9 cellular contexts compared by ENCODE assay signal in genomic region chr12:49058366-49059062, GRCh38. TPM values are rescaled to one million over a fixed set of nuclear protein-coding genes. Genes with fewer than 3 reads are reported as not detected.
A peak's percentile ranks its signal among the peaks of the same experiment; 100 is the strongest.
DNase-seq lines count a peak whose midpoint lies in the region; ATAC-seq and TF ChIP-seq lines count a peak whose summit lies in the region.
"Had no signal": no experiment of that assay in that cellular context is flagged by ENCODE, and none has a peak within 500 bp of the region (broad histone marks: within the 10 kb centered on the region; RNA-seq: fewer than 3 reads in every experiment).

No MANE protein-coding gene starts in this region.

- H3K36me3 Mint-ChIP-seq in CD14-positive monocyte: peaks cover 20 to 28% of the 10 kb centered on the region in 2 donors

- peaks cover 51% of the 10 kb centered on the region for H3K4me1 ChIP-seq in Karpas-422 (ENCODE audit: low read length)
- peaks cover 28% of the 10 kb centered on the region for H3K4me1 ChIP-seq in ectodermal cell (ENCODE audit: control insufficient read depth, insufficient read depth, low read length)

- peak overlapping the region; percentile 86 to 96 (median 93) for H3K27ac Mint-ChIP-seq in CD14-positive monocyte

- H3K79me2 ChIP-seq in Karpas-422 (ENCODE audit: low read length) (peaks cover 81% of the 10 kb centered on the region), neural cell (replicated peaks; ENCODE audit: insufficient read depth, low read length) (peaks cover 59% of the 10 kb centered on the region)

- TF ChIP-seq CTCF in CD14-positive monocyte (IDR thresholded peaks at IDR 0.05) (no peak), neural cell (IDR thresholded peaks at IDR 0.05; ENCODE audit: poor library complexity, severe bottlenecking) (no peak)

- H3F3A ChIP-seq in neural cell (ENCODE audit: insufficient read depth, low read length, poor library complexity, severe bottlenecking): no peaks in the 10 kb centered on the region

- ATAC-seq in GM18868 (IDR thresholded peaks at IDR 0.05; ENCODE audit: unreplicated experiment): no peak
- no peak for ATAC-seq in left colon

- H3K4me2 ChIP-seq in Karpas-422 (ENCODE audit: low read depth, low read length, poor library complexity, severe bottlenecking): peak overlapping the region; percentile 95
- H3K4me2 ChIP-seq in neural cell (ENCODE audit: low read length): peak overlapping the region; percentile 97

- 14 to 16% methylated on average over 5 of the region's 5 CpGs for WGBS in ectodermal cell, 2 experiments

- H3K36me3 ChIP-seq in Karpas-422 (ENCODE audit: insufficient read depth, low read length): peaks cover 9% of the 10 kb centered on the region
- peaks cover 14% of the 10 kb centered on the region for H3K36me3 ChIP-seq in ectodermal cell (ENCODE audit: control insufficient read depth, insufficient read depth, low read length)
- H3K36me3 ChIP-seq in neural cell (ENCODE audit: insufficient read depth, low read length): no peaks in the 10 kb centered on the region

- TF ChIP-seq RAD21 in neural cell (conservative IDR thresholded peaks at IDR 0.05): no peak

- H2AFZ ChIP-seq in Karpas-422 (ENCODE audit: low read length) (no peak overlapping the region), neural cell (ENCODE audit: low read depth, low read length) (no peak overlapping the region)

- peak overlapping the region; percentile 96 for H3K9ac ChIP-seq in Karpas-422 (ENCODE audit: low read length)
- H3K9ac ChIP-seq in neural cell (ENCODE audit: low read length): peak overlapping the region; percentile 99

- H3K9me2 ChIP-seq in Karpas-422 (replicated peaks; ENCODE audit: insufficient read depth, low read length) (no peaks in the 10 kb centered on the region), neural cell (ENCODE audit: insufficient read depth, low read length) (no peaks in the 10 kb centered on the region)

- H3K27ac ChIP-seq in Karpas-422 (ENCODE audit: low read length): peak overlapping the region; percentile 84
- no peak overlapping the region for H3K27ac ChIP-seq in ectodermal cell (ENCODE audit: insufficient read depth, low read depth, low read length, poor library complexity, severe bottlenecking)
- H3K27ac ChIP-seq in neural cell (ENCODE audit: low read length): no peak overlapping the region

- no peaks in the 10 kb centered on the region for H3K9me3 Mint-ChIP-seq in CD14-positive monocyte

- H3K27me3 ChIP-seq in Karpas-422 (ENCODE audit: low read length) (no peaks in the 10 kb centered on the region), ectodermal cell (ENCODE audit: control insufficient read depth, insufficient read depth, low read length, poor library complexity, severe bottlenecking) (no peaks in the 10 kb centered on the region), neural cell (ENCODE audit: insufficient read depth, low read depth, low read length) (no peaks in the 10 kb centered on the region)

- H3K9me3 ChIP-seq in Karpas-422 (ENCODE audit: low read length): no peaks in the 10 kb centered on the region
- no peaks in the 10 kb centered on the region for H3K9me3 ChIP-seq in ectodermal cell (ENCODE audit: control insufficient read depth, low read length)
- H3K9me3 ChIP-seq in neural cell (ENCODE audit: low read length): no peaks in the 10 kb centered on the region

- H3K27me3 Mint-ChIP-seq in CD14-positive monocyte (ENCODE audit: low read depth in 3 of 3): peaks cover 0 to 1% (median 0%) of the 10 kb centered on the region in 3 donors

- H3K4me1 Mint-ChIP-seq in CD14-positive monocyte: peaks cover 56% of the 10 kb centered on the region

- no peak for TF ChIP-seq EP300 in neural cell (conservative IDR thresholded peaks at IDR 0.05; ENCODE audit: poor library complexity, severe bottlenecking)

- intact Hi-C loops in CD14-positive monocyte (cut with micrococcal nuclease): loop anchor here (5.0 kb wide), 2 partner anchors 41 to 74 kb away; partner anchors contain the start of genes PRKAG1 (in 2 of the 2) and TUBA1B (in 1 of the 2)
- intact Hi-C loops in left colon (cut with DNase I, micrococcal nuclease): no loop called here

- H4K20me1 ChIP-seq in Karpas-422 (ENCODE audit: insufficient read depth, low read depth, low read length) (peaks cover 57% of the 10 kb centered on the region), neural cell (ENCODE audit: insufficient read depth) (peaks cover 28% of the 10 kb centered on the region)

- H3K4me3 ChIP-seq in Karpas-422 (ENCODE audit: low read length) (peak overlapping the region; percentile 95), ectodermal cell (ENCODE audit: insufficient read depth, low read depth, low read length) (peak overlapping the region; percentile 64), neural cell (ENCODE audit: low read length) (peak overlapping the region; percentile 97)

- H3K4me3 Mint-ChIP-seq in CD14-positive monocyte: peak overlapping the region; percentile 96 to 97

- DNase-seq in CD14-positive monocyte (ENCODE audit: low spot score) (no peak), Karpas-422 (no peak), left colon (no peak)
- DNase-seq in stimulated activated CD4-positive, alpha-beta T cell treated with anti-CD3 and anti-CD28 coated beads, Interleukin-4, amount 100 ng/mL, for 4 hours: no peak
- DNase-seq in stimulated activated CD8-positive, alpha-beta memory T cell treated with anti-CD3 and anti-CD28 coated beads, Interleukin-4, amount 100 ng/mL, for 48 hours: no peak
- DNase-seq: cerebellar nuclear complex had no signal

TF ChIP-seq in neural cell, 6 proteins besides CTCF, POLR2A, EP300 and RAD21 (continues in another document):
- TF ChIP-seq TAF1 (IDR thresholded peaks at IDR 0.05; ENCODE audit: low read depth) (no peak), REST (IDR thresholded peaks at IDR 0.05; ENCODE audit: borderline replicate concordance) (no peak), SMC3 (conservative IDR thresholded peaks at IDR 0.05; ENCODE audit: poor library complexity) (no peak), POLR2AphosphoS5 (IDR thresholded peaks at IDR 0.05) (no peak)

RNA-seq across cellular contexts. Expression of gene KMT2D, which starts 2.1 kb away (rescaled TPM):
- polyA plus RNA-seq in CD14-positive monocyte: 1 to 10 TPM; 1.2 to 2.7 TPM
- total RNA-seq in Karpas-422 (2014; rRNA removed; shearing (Covaris generic); ENCODE audit: low replicate concordance): 29.6 and 42.6 TPM in 2 replicates
- polyA plus RNA-seq in ectodermal cell (2013, experiment 1 of 4): 38.6 TPM
- 59.7 TPM for polyA plus RNA-seq in ectodermal cell (2013, experiment 2 of 4)
- polyA plus RNA-seq in ectodermal cell (2013, experiment 3 of 4): 36.7 TPM
- polyA plus RNA-seq in ectodermal cell (2013, experiment 4 of 4): 50.5 TPM
- 14.1 and 15.8 TPM in 2 replicates for polyA plus RNA-seq in neural cell
- polyA minus RNA-seq in neural cell: 36.8 and 37.7 TPM in 2 replicates
- total RNA-seq in left colon: 10 to 100 TPM; 68.8 to 82.8 TPM

RNA-seq across cellular contexts. Expression of gene RHEBL1, which starts 11.3 kb away (rescaled TPM):
- polyA plus RNA-seq in CD14-positive monocyte (under 1 TPM; 0.17 to 0.50 TPM), neural cell (0.68 TPM in 1 of 2 replicates, not detected in the other)
- 4.1 and 5.1 TPM in 2 replicates for total RNA-seq in Karpas-422 (2014; rRNA removed; shearing (Covaris generic); ENCODE audit: low replicate concordance)
- 4.0 TPM for polyA plus RNA-seq in ectodermal cell (2013, experiment 1 of 4)
- 1.8 TPM for polyA plus RNA-seq in ectodermal cell (2013, experiment 2 of 4)
- polyA plus RNA-seq in ectodermal cell (2013, experiment 3 of 4): 3.4 TPM
- 2.4 TPM for polyA plus RNA-seq in ectodermal cell (2013, experiment 4 of 4)
- not detected in 2 replicates for polyA minus RNA-seq in neural cell
- not detected for total RNA-seq in left colon

RNA-seq across cellular contexts. Expression of gene DHH, which starts 36.1 kb away (rescaled TPM):
- polyA plus RNA-seq in CD14-positive monocyte (not detected), neural cell (0.28 and 0.66 TPM in 2 replicates)
- 0.26 and 0.36 TPM in 2 replicates for total RNA-seq in Karpas-422 (2014; rRNA removed; shearing (Covaris generic); ENCODE audit: low replicate concordance)
- polyA plus RNA-seq in ectodermal cell (2013, experiment 1 of 4): 0.48 TPM
- polyA plus RNA-seq in ectodermal cell (2013, experiment 2 of 4): 0.27 TPM
- polyA plus RNA-seq in ectodermal cell (2013, experiment 3 of 4): 0.16 TPM
- 0.20 TPM for polyA plus RNA-seq in ectodermal cell (2013, experiment 4 of 4)
- polyA minus RNA-seq in neural cell: 0.46 and 0.49 TPM in 2 replicates
- total RNA-seq in left colon: under 1 TPM; 0.31 to 0.50 TPM

RNA-seq across cellular contexts. Expression of gene PRKAG1, which starts 39.9 kb away (rescaled TPM):
- polyA plus RNA-seq in CD14-positive monocyte (10 to 100 TPM; 50.1 to 58.9 TPM), neural cell (69.0 and 71.0 TPM in 2 replicates)
- 35.1 and 47.5 TPM in 2 replicates for total RNA-seq in Karpas-422 (2014; rRNA removed; shearing (Covaris generic); ENCODE audit: low replicate concordance)
- 39.1 TPM for polyA plus RNA-seq in ectodermal cell (2013, experiment 1 of 4)
- polyA plus RNA-seq in ectodermal cell (2013, experiment 2 of 4): 42.3 TPM
- polyA plus RNA-seq in ectodermal cell (2013, experiment 3 of 4): 34.5 TPM
- 37.3 TPM for polyA plus RNA-seq in ectodermal cell (2013, experiment 4 of 4)
- polyA minus RNA-seq in neural cell: 37.3 and 39.2 TPM in 2 replicates
- total RNA-seq in left colon: 10 to 100 TPM; 52.0 to 53.9 TPM

RNA-seq across cellular contexts. Expression of gene LMBR1L, which starts 52.1 kb away (rescaled TPM):
- polyA plus RNA-seq in CD14-positive monocyte: 10 to 100 TPM; 22.0 to 25.9 TPM
- total RNA-seq in Karpas-422 (2014; rRNA removed; shearing (Covaris generic); ENCODE audit: low replicate concordance): 17.5 and 46.8 TPM in 2 replicates
- 87.4 TPM for polyA plus RNA-seq in ectodermal cell (2013, experiment 1 of 4)
- polyA plus RNA-seq in ectodermal cell (2013, experiment 2 of 4): 81.7 TPM
- polyA plus RNA-seq in ectodermal cell (2013, experiment 3 of 4): 65.7 TPM
- polyA plus RNA-seq in ectodermal cell (2013, experiment 4 of 4): 90.2 TPM
- polyA plus RNA-seq in neural cell: 344 and 381 TPM in 2 replicates
- 165 and 169 TPM in 2 replicates for polyA minus RNA-seq in neural cell
- total RNA-seq in left colon: 10 to 100 TPM; 44.7 to 49.6 TPM

Comparison
In these comparisons a context has a peak if more than half of its experiments do, and no peak if none do; other contexts are left out.
1. intact Hi-C loops: an anchor here in CD14-positive monocyte (5.0 kb wide); none called in left colon.